ENCODE assay signal across 20 cellular contexts in the genomic region with DNA sequence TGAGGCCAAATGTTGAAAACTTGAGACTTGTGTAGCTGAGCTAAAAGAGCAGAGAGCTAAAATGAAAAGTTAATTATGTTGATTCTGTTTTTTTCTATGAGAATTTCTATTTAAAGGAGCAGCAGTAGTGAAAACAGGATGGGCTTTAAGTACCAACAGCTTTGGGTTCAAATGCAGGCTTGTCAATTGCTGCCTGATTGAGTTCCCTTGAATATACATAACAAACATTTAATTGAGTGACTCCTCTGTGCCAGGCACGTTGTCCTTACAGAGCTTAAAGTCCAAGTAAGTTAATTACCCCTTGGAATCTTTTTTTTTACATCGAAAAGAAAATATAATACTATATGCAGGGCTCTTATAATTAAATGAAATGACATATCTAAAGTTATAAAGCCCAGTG. TPM values are rescaled to one million over a fixed set of nuclear protein-coding genes. Genes with fewer than 3 reads are reported as not detected.
DNase-seq lines count a peak whose midpoint lies in the region; ATAC-seq, FAIRE-seq and TF ChIP-seq lines count a peak whose summit lies in the region.
"Had no signal": no experiment of that assay in that cellular context is flagged by ENCODE, and none has a peak within 500 bp of the region (broad histone marks: within the 10 kb centered on the region; RNA-seq: fewer than 3 reads in every experiment).

No MANE protein-coding gene starts in this region.

- H2BK20ac ChIP-seq in H9 (ENCODE audit: low read depth, low read length, poor library complexity, severe bottlenecking), result no peak overlapping the region
- H2BK20ac ChIP-seq in H1 (ENCODE audit: low read length), result no peak overlapping the region

- no peak overlapping the region for H3T11ph ChIP-seq in H9 (ENCODE audit: low read length)

- H4K8ac ChIP-seq in H9 (replicated peaks; ENCODE audit: insufficient read length, low read depth, low read length) (no peak overlapping the region), H1 (ENCODE audit: extremely low read depth, insufficient read depth, low read length) (no peak overlapping the region)

- WGBS in H9 (ENCODE audit: extremely low coverage, insufficient read length, low lambda C conversion rate), result no CpG with 5 or more reads among the region's 2 CpGs
- 27% methylated on average over 2 of the region's 2 CpGs; no CpG with 5 or more reads in 1 of the 2 experiments for WGBS in H1 (ENCODE audit: extremely low coverage in 1 of 2, insufficient coverage in 1 of 2, insufficient read length in 1 of 2, insufficient replicate concordance in 2 of 2, low coverage in 1 of 2, low lambda C conversion rate in 2 of 2, missing lambda C conversion rate in 1 of 2), 2 experiments

- H3K36me3 ChIP-seq in H1 (ENCODE audit: control insufficient read depth in 2 of 4, insufficient read depth in 4 of 4, low read length in 3 of 4) (no peaks in the 10 kb centered on the region), iPS-15b (ENCODE audit: control insufficient read depth, insufficient read depth, low read length) (no peaks in the 10 kb centered on the region)

- H4K5ac ChIP-seq in H9 (ENCODE audit: insufficient read length, low read depth, low read length) (no peak overlapping the region), H1 (ENCODE audit: insufficient read length, low read depth, low read length) (peak overlapping the region; percentile 77)

- H3K9ac ChIP-seq in H9 (ENCODE audit: extremely low read depth, insufficient read length, low read length), result no peak overlapping the region
- no peak overlapping the region for H3K9ac ChIP-seq in H1 (replicated peaks in 1 of 4; ENCODE audit: extremely low read depth in 1 of 4, low read depth in 3 of 4, low read length in 3 of 4)
- H3K9ac ChIP-seq in iPS-15b (ENCODE audit: low read depth, low read length), result no peak overlapping the region
- H3K9ac ChIP-seq: GM23248 had no signal

- ATAC-seq in GM18873 (IDR thresholded peaks at IDR 0.05; ENCODE audit: low FRiP score, unreplicated experiment) (no peak), HG02798 (IDR thresholded peaks at IDR 0.05; ENCODE audit: poor library complexity, unreplicated experiment) (no peak)
- ATAC-seq: A549; CD8-positive, alpha-beta T cell had no signal

- POLR2A ChIA-PET in H1 (lab: Charles Lee; ENCODE audit: partially characterized antibody), result no interaction called here

- no peak overlapping the region for H4K91ac ChIP-seq in H9 (ENCODE audit: insufficient read length, low read depth, low read length)
- peak overlapping the region; percentile 87 for H4K91ac ChIP-seq in H1 (replicated peaks; ENCODE audit: insufficient read length, low read length)

- no peak for TF ChIP-seq RAD21 in H1 (IDR thresholded peaks at IDR 0.05 in 1 of 2, conservative IDR thresholded peaks at IDR 0.05 in 1 of 2; ENCODE audit: low read depth in 2 of 2, low read length in 2 of 2)

- no peak overlapping the region for H3K56ac ChIP-seq in H9 (ENCODE audit: insufficient read length, low read depth, low read length)
- H3K56ac ChIP-seq in H1 (replicated peaks; ENCODE audit: insufficient read length, low read depth, low read length), result no peak overlapping the region

- H2AFZ ChIP-seq in H9 (ENCODE audit: low read length), result no peak overlapping the region
- no peak overlapping the region for H2AFZ ChIP-seq in H1 (ENCODE audit: low read length)
- H2AFZ ChIP-seq: GM23248 had no signal

- no peaks in the 10 kb centered on the region for H3K9me3 ChIP-seq in H9 (ENCODE audit: control insufficient read depth, low read depth, low read length)
- H3K9me3 ChIP-seq in H1 (ENCODE audit: insufficient read depth in 2 of 2, low read depth in 1 of 2, low read length in 1 of 2), result no peaks in the 10 kb centered on the region
- H3K9me3 ChIP-seq in iPS-15b (ENCODE audit: control insufficient read depth, insufficient read depth, low read length), result no peaks in the 10 kb centered on the region
- H3K9me3 ChIP-seq: A549, Caco-2 had no signal

- DNase-seq in H9 (no peak), H1 (ENCODE audit: low read depth in 1 of 2, low spot score in 2 of 2) (peak in 1 of 2 experiments; percentile 13), T-helper 1 cell (no peak)
- DNase-seq: 8988T; C1 segment of cervical spinal cord; Caco-2; CD4-positive, CD25-positive, alpha-beta regulatory T cell; CD8-positive, alpha-beta T cell; DMS153; DND-41; GM23248; HCEC 1CT had no signal

- no peaks in the 10 kb centered on the region for H3K27me3 ChIP-seq in H9 (ENCODE audit: insufficient read depth, low read length)
- H3K27me3 ChIP-seq in H1 (replicated peaks in 1 of 4; ENCODE audit: control insufficient read depth in 3 of 4, extremely low read depth in 1 of 4, insufficient read depth in 3 of 4, low read length in 3 of 4), result 0 out of 7 replicates have a peak, but pooled peaks cover 0 to 2% (median 0%) of the 10 kb centered on the region in 4 experiments
- H3K27me3 ChIP-seq in iPS-15b (ENCODE audit: control insufficient read depth, insufficient read depth, low read length), result no peaks in the 10 kb centered on the region

- H3K27ac ChIP-seq in H9 (ENCODE audit: insufficient read length, low read depth, low read length), result peak overlapping the region; percentile 76
- no peak overlapping the region for H3K27ac ChIP-seq in H1 (ENCODE audit: low read depth, low read length)
- H3K27ac ChIP-seq: A549, GM23248 had no signal

- peak overlapping the region in 1 of 2 experiments; percentile 8; a peak in 1 of 5 replicates for H3K4me3 Mint-ChIP-seq in H9
- H3K4me3 Mint-ChIP-seq: CD4-positive, CD25-positive, alpha-beta regulatory T cell; CD8-positive, alpha-beta T cell had no signal

- CTCF ChIA-PET in H1 (lab: Charles Lee; ENCODE audit: partially characterized antibody), result interaction anchor here (0.9 to 1.5 kb wide), 4 partner anchors 16 to 298 kb away, joined by 3 to 6 read pairs (median 3); no protein-coding TSS in a partner anchor

- H2BK15ac ChIP-seq in H9 (ENCODE audit: low read depth, low read length) (no peak overlapping the region), H1 (ENCODE audit: low read length) (no peak overlapping the region)

- no peak for FAIRE-seq in H1 (lab: Jason Lieb, UNC)
- FAIRE-seq: A549, G401.6, GM12892, GM19239, H54 had no signal

- H3K4me1 ChIP-seq in H9 (ENCODE audit: insufficient read depth, low read length) (no peaks in the 10 kb centered on the region; the same call in 1 of the 2 replicates), H1 (replicated peaks in 1 of 4; ENCODE audit: control insufficient read depth in 3 of 4, insufficient read depth in 4 of 4, low read length in 3 of 4) (peaks cover 0 to 2% (median 2%) of the 10 kb centered on the region in 4 experiments; a peak in 2 of 7 replicates), iPS-15b (ENCODE audit: control insufficient read depth, insufficient read depth, low read length) (peaks cover 15% of the 10 kb centered on the region)
- H3K4me1 ChIP-seq: A549, Caco-2 had no signal

- H2BK120ac ChIP-seq in H9 (ENCODE audit: low read depth, low read length, poor library complexity, severe bottlenecking), result no peak overlapping the region
- peak overlapping the region; percentile 47 for H2BK120ac ChIP-seq in H1 (replicated peaks; ENCODE audit: low read depth, low read length)

- H3K4me3 ChIP-seq in H1 (ENCODE audit: extremely low read depth in 1 of 4, insufficient read depth in 2 of 4, low read depth in 3 of 4, low read length in 4 of 4) (no peak overlapping the region), iPS-15b (ENCODE audit: low read depth, low read length) (peak overlapping the region; percentile 9)
- H3K4me3 ChIP-seq: A549, GM23248 had no signal

- TF ChIP-seq CTCF in H9 (conservative IDR thresholded peaks at IDR 0.05) (no peak), H1 (IDR thresholded peaks at IDR 0.05; ENCODE audit: control extremely low read depth in 1 of 3, insufficient read depth in 1 of 3, low read depth in 1 of 3, low read length in 3 of 3) (no peak)

- H3K4me2 ChIP-seq in H9 (ENCODE audit: insufficient read depth, insufficient read length, low read length) (no peak overlapping the region), H1 (ENCODE audit: insufficient read depth in 1 of 2, low read depth in 2 of 2, low read length in 2 of 2) (0 out of 4 replicates have a peak overlapping the region, but pooled peaks of 1 of the 2 experiments have one; percentile 4)
- H3K4me2 ChIP-seq: A549 had no signal

- H2BK12ac ChIP-seq in H9 (ENCODE audit: insufficient read length, low read depth, low read length) (no peak overlapping the region), H1 (ENCODE audit: low read depth, low read length) (no peak overlapping the region)

- no peak overlapping the region for H2BK5ac ChIP-seq in H9 (ENCODE audit: insufficient read length, low read length)
- peak overlapping the region; percentile 57; the same call in 1 of the 2 replicates for H2BK5ac ChIP-seq in H1 (ENCODE audit: low read depth, low read length)

- H3K18ac ChIP-seq in H9 (ENCODE audit: insufficient read length, low read depth, low read length), result no peak overlapping the region
- no peak overlapping the region for H3K18ac ChIP-seq in H1 (ENCODE audit: extremely low read depth, low read length)

- H3K23ac ChIP-seq in H9 (ENCODE audit: insufficient read length, low read depth, low read length) (no peak overlapping the region), H1 (ENCODE audit: insufficient read length) (no peak overlapping the region)

- peak overlapping the region in 1 of 3 experiments; percentile 87; a peak in 2 of 7 replicates for H3K27ac Mint-ChIP-seq in H9
- H3K27ac Mint-ChIP-seq: CD4-positive, CD25-positive, alpha-beta regulatory T cell; CD8-positive, alpha-beta T cell had no signal

- H3K14ac ChIP-seq in H9 (ENCODE audit: insufficient read depth, low read length) (no peak overlapping the region), H1 (ENCODE audit: insufficient read length) (no peak overlapping the region)

- H4K20me1 ChIP-seq in H9 (ENCODE audit: control insufficient read depth, insufficient read depth, insufficient read length), result no peaks in the 10 kb centered on the region
- H4K20me1 ChIP-seq in H1 (replicated peaks in 1 of 2; ENCODE audit: control insufficient read depth in 1 of 2, insufficient read depth in 2 of 2, low read length in 2 of 2), result no peaks in the 10 kb centered on the region

- peaks cover 6 to 8% of the 10 kb centered on the region in 2 experiments; a peak in 4 of 5 replicates for H3K9me3 Mint-ChIP-seq in H9

- H3K27me3 Mint-ChIP-seq in H9 (ENCODE audit: low read depth), result no peaks in the 10 kb centered on the region

- H3K23me2 ChIP-seq in H9 (ENCODE audit: insufficient read length, low read depth, low read length, poor library complexity, severe bottlenecking) (no peaks in the 10 kb centered on the region), H1 (ENCODE audit: low read depth, low read length) (no peaks in the 10 kb centered on the region; the same call in 1 of the 2 replicates)

- H3K79me1 ChIP-seq in H9 (ENCODE audit: insufficient read depth, low read depth, low read length, poor library complexity, severe bottlenecking) (no peaks in the 10 kb centered on the region), H1 (ENCODE audit: low read depth, low read length) (no peaks in the 10 kb centered on the region)

- H3K36me3 Mint-ChIP-seq in H9 (ENCODE audit: insufficient read depth in 1 of 3, low read depth in 3 of 3), result peaks cover 0 to 17% (median 11%) of the 10 kb centered on the region in 3 experiments
- H3K36me3 Mint-ChIP-seq: CD4-positive, CD25-positive, alpha-beta regulatory T cell; CD8-positive, alpha-beta T cell had no signal

- no peaks in the 10 kb centered on the region for H3K79me2 ChIP-seq in H9 (ENCODE audit: insufficient read depth, low read length)
- no peaks in the 10 kb centered on the region for H3K79me2 ChIP-seq in H1 (ENCODE audit: control insufficient read depth in 1 of 2, insufficient read depth in 2 of 2, low read length in 2 of 2)

- no peak for TF ChIP-seq POLR2A in H1 (IDR thresholded peaks at IDR 0.05; ENCODE audit: control extremely low read depth in 1 of 2, low read depth in 2 of 2, low read length in 2 of 2)

- TF ChIP-seq EP300 in H1 (IDR thresholded peaks at IDR 0.05; ENCODE audit: borderline replicate concordance in 1 of 2, low read depth in 2 of 2, low read length in 2 of 2), result no peak

- H2AK5ac ChIP-seq in H9 (ENCODE audit: insufficient read length, low read length) (no peak overlapping the region), H1 (ENCODE audit: low read depth, low read length) (no peak overlapping the region)

- peaks cover 14 to 26% of the 10 kb centered on the region in 2 experiments for H3K4me1 Mint-ChIP-seq in H9

- H3K4ac ChIP-seq in H9 (ENCODE audit: low read depth, low read length), result no peak overlapping the region
- no peak overlapping the region for H3K4ac ChIP-seq in H1 (replicated peaks; ENCODE audit: insufficient read length, low read depth, low read length)

RNA-seq across cellular contexts. Expression of a gene that starts 38.5 kb away (rescaled TPM):
- total RNA-seq in H9 (2021), result 14.3 and 15.2 TPM in 2 replicates
- total RNA-seq in H1 (2021; fragmentation: NEBNext Ultra II Directional; extraction: Animal tissue kit (Norgen Biotek cat#: 25700)), result 36.6 and 37.1 TPM in 2 replicates
- 20.0 and 21.1 TPM in 2 replicates for polyA plus RNA-seq in H1 (2011; rRNA removed)
- polyA plus RNA-seq in H1 (2011; cell fraction: cytosol; rRNA removed), result 25.3 TPM
- polyA plus RNA-seq in H1 (2011; cell fraction: nucleus; rRNA removed), result 18.5 TPM
- polyA plus RNA-seq in H1 (2012, experiment 1 of 2), result 24.5 to 31.1 TPM (median 26.8 TPM) in 4 replicates
- 7.5 TPM for polyA plus RNA-seq in H1 (2012, experiment 2 of 2)
- 18.0 TPM for polyA plus RNA-seq in H1 (2013, experiment 1 of 2)
- 18.5 TPM for polyA plus RNA-seq in H1 (2013, experiment 2 of 2)
- polyA minus RNA-seq in H1 (2011; rRNA and poly(A)+ RNA removed), result 18.9 and 22.2 TPM in 2 replicates
- 23.0 TPM for polyA minus RNA-seq in H1 (2011; cell fraction: cytosol; rRNA and poly(A)+ RNA removed)
- 66.9 TPM for polyA minus RNA-seq in H1 (2011; cell fraction: nucleus; rRNA and poly(A)+ RNA removed)
- polyA plus RNA-seq: A549 had no signal
